Comparison of ENCODE assay signal across 8 cellular contexts in genomic region chr7:130912086-130912909, GRCh38.
DNase-seq lines count a peak whose midpoint lies in the region; ATAC-seq and TF ChIP-seq lines count a peak whose summit lies in the region.

No MANE protein-coding gene starts in this region.

- peaks cover 99% of the 10 kb centered on the region for H3K36me3 Mint-ChIP-seq in Calu3 (ENCODE audit: insufficient read depth, unreplicated experiment)

- DNase-seq in Calu3 (no peak), fibroblast of pulmonary artery (ENCODE audit: low read depth) (peak; percentile 85), NCI-H1417 treated with DMSO at 0.1 percent for 48 hours (lab: John Stamatoyannopoulos, UW) (no peak)
- DNase-seq in stimulated activated CD4-positive, alpha-beta T cell treated with anti-CD3 and anti-CD28 coated beads, Interleukin-4, amount 100 ng/mL, for 4 hours: no peak

- H3K27ac ChIP-seq in skeletal muscle tissue (ENCODE audit: low read depth, low read length): peak overlapping the region; percentile 82

- intact Hi-C loops in Calu3 (cut with micrococcal nuclease; ENCODE audit: unreplicated experiment): loop anchor here (2.0 kb wide), 1 partner anchor 15 kb away; no protein-coding TSS in a partner anchor

- peak overlapping the region; percentile 70 for H3K4me3 ChIP-seq in WI38 (ENCODE audit: low read depth, low read length)
- peak overlapping the region; percentile 71 for H3K4me3 ChIP-seq in fibroblast of pulmonary artery (replicated peaks; ENCODE audit: low read depth, low read length)
- H3K4me3 ChIP-seq in skeletal muscle tissue (ENCODE audit: low read length in 3 of 3): peak overlapping the region; percentile 62 to 68 (median 67)

- H3K27ac Mint-ChIP-seq in Calu3 (ENCODE audit: unreplicated experiment): peak overlapping the region; percentile 97

- H3K27me3 ChIP-seq in skeletal muscle tissue (ENCODE audit: control insufficient read depth in 3 of 3, insufficient read depth in 3 of 3, low read length in 3 of 3): no peaks in the 10 kb centered on the region

- CTCF ChIA-PET in Calu3 (lab: Charles Lee): interaction anchor here (0.6 to 2.9 kb wide), 11 partner anchors 8 to 540 kb away, joined by 3 to 25 read pairs (median 10); no protein-coding TSS in a partner anchor

- peak overlapping the region; percentile 24 to 77 (median 57) for H3K9ac ChIP-seq in skeletal muscle tissue (ENCODE audit: low read depth in 1 of 3, low read length in 3 of 3)

- peaks cover 58 to 72% (median 65%) of the 10 kb centered on the region in 3 donors for H3K4me1 ChIP-seq in skeletal muscle tissue (ENCODE audit: control insufficient read depth in 3 of 3, insufficient read depth in 3 of 3, low read length in 3 of 3)

- H3K36me3 ChIP-seq in skeletal muscle tissue (ENCODE audit: control insufficient read depth in 3 of 3, insufficient read depth in 3 of 3, low read length in 3 of 3): peaks cover 0 to 2% (median 0%) of the 10 kb centered on the region in 3 donors

- H3K4me1 Mint-ChIP-seq in Calu3 (ENCODE audit: low read depth, unreplicated experiment): peaks cover 54% of the 10 kb centered on the region

- H3K9me3 Mint-ChIP-seq in Calu3 (ENCODE audit: low read depth, unreplicated experiment): no peaks in the 10 kb centered on the region

- no peaks in the 10 kb centered on the region for H3K27me3 Mint-ChIP-seq in Calu3 (ENCODE audit: unreplicated experiment)

- ATAC-seq in HG02678 (IDR thresholded peaks at IDR 0.05; ENCODE audit: unreplicated experiment) (peak; percentile 22), GM21737 (IDR thresholded peaks at IDR 0.05; ENCODE audit: unreplicated experiment) (no peak)

- H3K4me3 Mint-ChIP-seq in Calu3 (ENCODE audit: low read depth, unreplicated experiment): peak overlapping the region; percentile 94

- H3K9me3 ChIP-seq in skeletal muscle tissue (ENCODE audit: control insufficient read depth in 3 of 3, low read length in 3 of 3): no peaks in the 10 kb centered on the region

- TF ChIP-seq CTCF in Calu3 (IDR thresholded peaks at IDR 0.05; ENCODE audit: unreplicated experiment) (no peak), WI38 (IDR thresholded peaks at IDR 0.05; ENCODE audit: low read depth, low read length) (no peak), fibroblast of pulmonary artery (IDR thresholded peaks at IDR 0.05; ENCODE audit: low read length, missing control alignments) (no peak)

- TSS peak; percentile 44 for BruUV-seq in Calu3 (replicated peaks; lab: Mats Ljungman, UMichigan)
